In the genomic region with DNA sequence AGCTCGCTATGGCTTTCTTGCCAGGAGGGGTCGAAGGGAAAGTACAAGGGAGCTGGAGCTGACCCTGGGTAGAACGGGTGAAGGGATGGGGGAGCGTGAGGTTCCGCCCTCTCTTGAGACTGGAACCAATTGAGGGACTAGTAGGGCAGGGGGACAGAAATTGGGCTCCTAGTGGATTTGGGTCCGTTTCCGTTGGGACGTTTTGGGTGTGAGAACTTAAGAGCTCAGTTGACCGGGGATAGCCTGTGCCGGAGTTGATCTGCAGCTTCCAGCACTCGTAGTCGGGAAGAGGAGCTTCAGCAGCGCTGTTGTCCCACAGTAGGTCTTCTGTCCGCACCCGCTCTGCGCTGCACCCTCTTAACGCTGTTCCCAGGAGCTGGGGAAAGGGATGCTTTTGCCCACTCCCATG, we compare ENCODE assay signal across 8 cellular contexts. TPM values are rescaled to one million over a fixed set of nuclear protein-coding genes. Genes with fewer than 3 reads are reported as not detected.
A peak's percentile ranks its signal among the peaks of the same experiment; 100 is the strongest.
DNase-seq lines count a peak whose midpoint lies in the region; ATAC-seq and TF ChIP-seq lines count a peak whose summit lies in the region.

No MANE protein-coding gene starts in this region.

- WGBS in esophagus, 2 donors = 0% methylated on average over 17 of the region's 17 CpGs
- WGBS in aorta, 2 donors = 0 to 1% methylated on average over 17 of the region's 17 CpGs

- H3K4me3 ChIP-seq in esophagus (ENCODE audit: low read depth in 1 of 2, low read length in 2 of 2) (peak overlapping the region; percentile 72 to 80), mucosa of rectum (ENCODE audit: low read length in 2 of 2) (peak overlapping the region; percentile 93 to 99), aorta (ENCODE audit: low read length in 2 of 2) (peak overlapping the region; percentile 40 to 61)

- peak overlapping the region; percentile 92 to 95 for H3K9ac ChIP-seq in mucosa of rectum (ENCODE audit: low read depth in 1 of 2, low read length in 2 of 2)

- H3K9me3 ChIP-seq in esophagus (ENCODE audit: control insufficient read depth in 2 of 2, insufficient read depth in 1 of 2, low read depth in 1 of 2, low read length in 1 of 2) (no peaks in the 10 kb centered on the region), mucosa of rectum (ENCODE audit: control insufficient read depth in 2 of 2, low read length in 2 of 2) (no peaks in the 10 kb centered on the region), aorta (ENCODE audit: control insufficient read depth, low read length) (no peaks in the 10 kb centered on the region)

- DNase-seq in NCI-H82 (lab: John Stamatoyannopoulos, UW) = peak; percentile 73
- DNase-seq in NCI-H82 treated with DMSO at 0.1 percent for 48 hours (lab: John Stamatoyannopoulos, UW; ENCODE audit: unreplicated experiment) = no peak
- DNase-seq in aorta = no peak
- DNase-seq in NCI-H2107 (lab: John Stamatoyannopoulos, UW) = no peak

- peak overlapping the region; percentile 60; the same call in 1 of the 2 replicates for H3K27ac ChIP-seq in VCaP
- H3K27ac ChIP-seq in esophagus (ENCODE audit: low read depth in 2 of 2, low read length in 1 of 2) = peak overlapping the region; percentile 59 to 84
- H3K27ac ChIP-seq in mucosa of rectum (ENCODE audit: low read depth in 2 of 2, low read length in 2 of 2) = peak overlapping the region; percentile 74 to 88
- no peak overlapping the region for H3K27ac ChIP-seq in aorta (ENCODE audit: low read depth in 1 of 2, low read length in 2 of 2)

- intact Hi-C loops in aorta (cut with DNase I) = loop anchor here in 1 of 2 donors (1.0 to 10.0 kb wide), 2 partner anchors 43 to 122 kb away; no protein-coding TSS in a partner anchor

- ATAC-seq in HG03457 (IDR thresholded peaks at IDR 0.05; ENCODE audit: unreplicated experiment) (peak; percentile 10), aorta (ENCODE audit: low FRiP score) (peak; percentile 61)

- H3K27me3 ChIP-seq in esophagus (ENCODE audit: control insufficient read depth in 1 of 2, insufficient read depth in 2 of 2, low read length in 2 of 2) (no peaks in the 10 kb centered on the region), mucosa of rectum (ENCODE audit: control insufficient read depth in 2 of 2, insufficient read depth in 2 of 2, low read length in 2 of 2) (no peaks in the 10 kb centered on the region), aorta (ENCODE audit: control insufficient read depth in 1 of 2, insufficient read depth in 2 of 2, low read length in 1 of 2) (no peaks in the 10 kb centered on the region)

- H3K4me1 ChIP-seq in esophagus (ENCODE audit: control insufficient read depth in 2 of 2, insufficient read depth in 2 of 2, low read length in 1 of 2) (peaks cover 0 to 2% of the 10 kb centered on the region in 2 donors), mucosa of rectum (ENCODE audit: control insufficient read depth in 2 of 2, insufficient read depth in 2 of 2, low read length in 2 of 2) (peaks cover 13 to 16% of the 10 kb centered on the region in 2 donors), aorta (ENCODE audit: control insufficient read depth in 1 of 2, insufficient read depth in 2 of 2, low read length in 2 of 2) (no peaks in the 10 kb centered on the region)

- TF ChIP-seq CTCF in VCaP (conservative IDR thresholded peaks at IDR 0.05) = no peak

- H3K36me3 ChIP-seq in esophagus (ENCODE audit: control insufficient read depth in 2 of 2, insufficient read depth in 2 of 2, low read length in 1 of 2) (peaks cover 0 to 9% of the 10 kb centered on the region in 2 donors), mucosa of rectum (ENCODE audit: control insufficient read depth in 2 of 2, insufficient read depth in 2 of 2, low read length in 2 of 2) (peaks cover 7 to 19% of the 10 kb centered on the region in 2 donors), aorta (ENCODE audit: control insufficient read depth in 1 of 2, insufficient read depth in 2 of 2, low read length in 1 of 2) (peaks cover 0 to 2% of the 10 kb centered on the region in 2 donors)

RNA-seq across cellular contexts. Expression of gene CNTROB, which starts 0.5 kb away (rescaled TPM):
- polyA plus RNA-seq in esophagus = 10 to 100 TPM; 18.0 to 29.5 TPM
- total RNA-seq in aorta = 10 to 100 TPM; 18.3 to 29.2 TPM
- 10 to 100 TPM in 1 of 2 donors, 1 to 10 TPM in 1; 6.0 to 39.1 TPM for polyA plus RNA-seq in aorta

RNA-seq across cellular contexts. Expression of gene TRAPPC1, which starts 0.7 kb away (rescaled TPM):
- 100 to 1,000 TPM in 1 of 2 donors, 10 to 100 TPM in 1; 95.9 to 125 TPM for polyA plus RNA-seq in esophagus
- 100 to 1,000 TPM in 1 of 2 donors, 10 to 100 TPM in 1; 70.3 to 101 TPM for total RNA-seq in aorta
- 100 to 1,000 TPM in 1 of 2 donors, 10 to 100 TPM in 1; 93.5 to 126 TPM for polyA plus RNA-seq in aorta

RNA-seq across cellular contexts. Expression of gene KCNAB3, which starts 2.8 kb away (rescaled TPM):
- polyA plus RNA-seq in esophagus = 1 to 10 TPM; 1.3 to 2.3 TPM
- 1 to 10 TPM in 1 of 2 donors, under 1 TPM in 1; 0.62 to 1.9 TPM for total RNA-seq in aorta
- 1 to 10 TPM in 1 of 2 donors, under 1 TPM in 1; 0.38 to 1.2 TPM for polyA plus RNA-seq in aorta

RNA-seq across cellular contexts. Expression of gene RNF227, which starts 16.4 kb away (rescaled TPM):
- 1 to 10 TPM; 3.5 to 4.3 TPM for polyA plus RNA-seq in esophagus
- total RNA-seq in aorta = 1 to 10 TPM; 1.9 to 3.0 TPM
- 1 to 10 TPM in 1 of 2 donors, under 1 TPM in 1; 0.50 to 1.9 TPM for polyA plus RNA-seq in aorta

RNA-seq across cellular contexts. Expression of gene CHD3, which starts 43.9 kb away (rescaled TPM):
- 10 to 100 TPM; 37.2 to 78.7 TPM for polyA plus RNA-seq in esophagus
- total RNA-seq in aorta = 100 to 1,000 TPM in 1 of 2 donors, 10 to 100 TPM in 1; 73.1 to 125 TPM
- 100 to 1,000 TPM in 1 of 2 donors, 10 to 100 TPM in 1; 88.8 to 119 TPM for polyA plus RNA-seq in aorta

Comparison
In these comparisons a context has a peak if more than half of its experiments do, and no peak if none do; other contexts are left out.
1. H3K27ac ChIP-seq: peak in VCaP (single experiment), esophagus (2 of 2) and mucosa of rectum (2 of 2); none in aorta (0 of 2).
2. Peak in every context shown above with its lines, with median percentiles within 50 percentile points of each other: H3K4me3 ChIP-seq.